8 cellular contexts compared by ENCODE assay signal in the genomic region with DNA sequence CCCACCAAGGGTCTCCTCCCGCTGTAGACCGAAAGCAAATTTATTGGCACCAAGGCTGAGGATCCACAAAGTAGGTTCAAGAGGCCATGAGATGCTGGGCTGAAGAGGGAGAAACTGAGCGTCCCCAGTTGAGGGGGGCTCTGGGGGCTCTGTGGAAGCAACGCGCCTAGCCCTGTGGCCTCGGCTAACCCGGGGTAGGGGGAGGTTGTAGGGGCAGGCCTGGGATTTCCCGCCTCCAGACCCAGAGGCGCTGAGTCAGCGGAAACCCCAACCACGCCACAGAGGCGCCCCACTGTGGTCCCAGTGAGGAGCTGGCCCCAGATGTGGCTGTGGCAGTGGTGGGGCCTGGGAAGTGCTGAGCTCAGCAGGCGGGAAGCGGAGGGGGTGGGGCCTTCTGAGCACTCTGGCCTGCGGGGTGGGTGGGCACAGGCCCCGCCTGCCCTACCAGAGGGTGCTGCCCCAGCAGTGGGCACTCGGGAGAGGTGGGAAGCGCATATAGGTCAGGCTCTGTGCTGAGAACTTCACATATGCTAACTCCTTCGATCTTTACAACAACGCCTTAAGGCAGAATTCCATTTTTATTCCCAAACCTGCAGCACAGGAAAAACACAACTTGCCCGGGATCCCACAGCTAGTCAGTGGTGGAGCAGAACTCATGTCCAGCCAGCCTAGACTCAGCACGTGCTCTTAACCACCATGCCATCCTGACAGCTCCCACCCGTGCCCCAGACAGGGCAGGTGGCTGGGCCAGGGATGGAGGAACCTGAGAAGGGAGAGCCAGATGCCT. TPM values are rescaled to one million over a fixed set of nuclear protein-coding genes. Genes with fewer than 3 reads are reported as not detected.
DNase-seq lines count a peak whose midpoint lies in the region; ATAC-seq, FAIRE-seq and TF ChIP-seq lines count a peak whose summit lies in the region.
"Had no signal": no experiment of that assay in that cellular context is flagged by ENCODE, and none has a peak within 500 bp of the region (broad histone marks: within the 10 kb centered on the region; RNA-seq: fewer than 3 reads in every experiment).

No MANE protein-coding gene starts in this region.

- H3K9me3 ChIP-seq in T-helper 17 cell (ENCODE audit: control insufficient read depth, low read length, poor library complexity, severe bottlenecking), result no peaks in the 10 kb centered on the region
- no peaks in the 10 kb centered on the region for H3K9me3 ChIP-seq in GM12878 (replicated peaks; ENCODE audit: control insufficient read depth, insufficient read depth, low read length)
- no peaks in the 10 kb centered on the region for H3K9me3 ChIP-seq in kidney (ENCODE audit: control insufficient read depth in 1 of 2, low read length in 2 of 2)

- in situ Hi-C loops in GM12878 (cut with MboI), result loop anchor here (5.0 kb wide), 1 partner anchor 38 kb away; no protein-coding TSS in a partner anchor

- 17% methylated on average over 23 of the region's 23 CpGs for WGBS in GM12878 (ENCODE audit: insufficient coverage, insufficient replicate concordance, low lambda C conversion rate, missing lambda C conversion rate)

- peak; percentile 79 for TF ChIP-seq RAD21 in GM12878 (IDR thresholded peaks at IDR 0.05; ENCODE audit: insufficient read depth, low read depth, low read length)

- H3K4me2 ChIP-seq in GM23338, result peak overlapping the region; percentile 92
- peak overlapping the region; percentile 52; the same call in 1 of the 2 replicates for H3K4me2 ChIP-seq in GM12878 (ENCODE audit: control insufficient read depth, insufficient read depth)

- H3K4me3 Mint-ChIP-seq in GM23338 (peak overlapping the region; percentile 73), T-helper 17 cell (peak overlapping the region; percentile 76)

- H3K9ac ChIP-seq in GM12878 (ENCODE audit: control insufficient read depth, insufficient read depth, low read length) (peak overlapping the region; percentile 54), kidney (ENCODE audit: low read length in 2 of 2) (no peak overlapping the region)

- H3K27me3 Mint-ChIP-seq in GM23338 (ENCODE audit: insufficient read depth, low read depth, poor library complexity), result peaks cover 31% of the 10 kb centered on the region
- H3K27me3 Mint-ChIP-seq in T-helper 17 cell, result peaks cover 39% of the 10 kb centered on the region

- H3K27ac ChIP-seq in GM23338 (ENCODE audit: low read depth), result peak overlapping the region; percentile 73
- H3K27ac ChIP-seq in GM12878 (ENCODE audit: control insufficient read depth, insufficient read depth), result peak overlapping the region; percentile 62
- H3K27ac ChIP-seq in kidney (ENCODE audit: low read depth in 2 of 2, low read length in 2 of 2), result peak overlapping the region in 1 of 2 donors; percentile 25

- H3K79me2 ChIP-seq in GM23338 (replicated peaks; ENCODE audit: insufficient read depth) (no peaks in the 10 kb centered on the region), GM12878 (ENCODE audit: control insufficient read depth, insufficient read depth, low read length) (no peaks in the 10 kb centered on the region)

- SMC1A ChIA-PET in GM12878 (lab: Charles Lee; ENCODE audit: uncharacterized antibody, unreplicated experiment), result interaction anchor here (0.9 to 6.6 kb wide), 14 partner anchors 26 to 293 kb away, joined by 3 to 51 read pairs (median 4); a partner anchor contains a TSS

- no peaks in the 10 kb centered on the region for H3K9me2 ChIP-seq in GM23338 (ENCODE audit: insufficient read depth)

- H3F3A ChIP-seq in GM23338 (replicated peaks; ENCODE audit: low read depth), result peaks cover 12% of the 10 kb centered on the region; the same call in 1 of the 2 replicates

- peak; percentile 88 for DNase-seq in GM23338 (ENCODE audit: low spot score)
- DNase-seq in T-helper 17 cell, result peak; percentile 22 to 47 (median 32)
- no peak for DNase-seq in GM12878 (ENCODE audit: low read depth, low spot score)
- peak; percentile 89 for DNase-seq in kidney
- DNase-seq in stimulated activated CD4-positive, alpha-beta T cell treated with anti-CD3 and anti-CD28 coated beads, Interleukin-4, amount 100 ng/mL, for 1 hour, result peak; percentile 59
- no peak for DNase-seq in NCI-H526 treated with DMSO at 0.1 percent for 48 hours (lab: John Stamatoyannopoulos, UW)

- POLR2A ChIA-PET in GM12878 (lab: Charles Lee), result interaction anchor here (0.5 to 2.0 kb wide), 6 partner anchors 17 to 84 kb away, joined by 3 to 9 read pairs (median 5); no protein-coding TSS in a partner anchor

- no peaks in the 10 kb centered on the region for H3K27me3 ChIP-seq in GM23338 (ENCODE audit: insufficient read depth)
- H3K27me3 ChIP-seq in GM12878 (replicated peaks in 1 of 2; ENCODE audit: control insufficient read depth in 2 of 2, insufficient read depth in 2 of 2, low read length in 1 of 2), result no peaks in the 10 kb centered on the region

- RAD21 ChIA-PET in GM12878 (lab: Charles Lee; ENCODE audit: unreplicated experiment), result interaction anchor here (0.6 to 2.9 kb wide), 17 partner anchors 9 to 230 kb away, joined by 3 to 53 read pairs (median 5); a partner anchor contains a TSS

- H3K4me1 ChIP-seq in GM23338 (ENCODE audit: insufficient read depth) (peaks cover 21% of the 10 kb centered on the region), GM12878 (ENCODE audit: control insufficient read depth, insufficient read depth, low read length) (peaks cover 45% of the 10 kb centered on the region), kidney (ENCODE audit: control insufficient read depth in 1 of 2, insufficient read depth in 1 of 2, low read depth in 1 of 2, low read length in 2 of 2) (peaks cover 0 to 13% of the 10 kb centered on the region in 2 donors)

- FAIRE-seq in GM12878 (lab: Jason Lieb, UNC) (no peak), kidney (lab: Jason Lieb, UNC) (no peak)
- FAIRE-seq: endometrium had no signal

- no peaks in the 10 kb centered on the region for H3K9me3 Mint-ChIP-seq in GM23338

- CTCF ChIA-PET in GM12878 (lab: Yijun Ruan, JAX), result interaction anchor here (0.6 to 6.5 kb wide), 29 partner anchors 10 to 310 kb away, joined by 3 to 83 read pairs (median 4); a partner anchor contains a TSS

- H3K4me1 Mint-ChIP-seq in GM23338 (peaks cover 47% of the 10 kb centered on the region), T-helper 17 cell (peaks cover 39% of the 10 kb centered on the region)

- H2AFZ ChIP-seq in GM23338 (peak overlapping the region; percentile 98), GM12878 (ENCODE audit: control insufficient read depth, low read depth, low read length) (peak overlapping the region; percentile 31)

- TF ChIP-seq POLR2A in GM12878 (IDR thresholded peaks at IDR 0.05; ENCODE audit: low read depth, low read length), result no peak

- H3K36me3 Mint-ChIP-seq in GM23338 (ENCODE audit: low read depth) (no peaks in the 10 kb centered on the region), T-helper 17 cell (ENCODE audit: low read depth) (peaks cover 4% of the 10 kb centered on the region)

- TF ChIP-seq CTCF in GM23338 (conservative IDR thresholded peaks at IDR 0.05; ENCODE audit: low read depth in 2 of 2), result peak in 1 of 2 experiments; percentile 51; a peak in 2 of 4 replicates
- TF ChIP-seq CTCF in GM12878 (IDR thresholded peaks at IDR 0.05 in 2 of 3, conservative IDR thresholded peaks at IDR 0.05 in 1 of 3; ENCODE audit: control insufficient read depth in 2 of 3, extremely low read depth in 1 of 3, insufficient read depth in 1 of 3, low read depth in 3 of 3, low read length in 3 of 3), result peak; percentile 32 to 78 (median 59); a peak in 5 of 6 replicates
- TF ChIP-seq CTCF in kidney (IDR thresholded peaks at IDR 0.05; ENCODE audit: borderline replicate concordance, extremely low read depth, insufficient read depth), result no peak

- ATAC-seq in GM23338 (peak; percentile 54), T-helper 17 cell (peak; percentile 91), GM12878 (peak; percentile 81), GM21737 (IDR thresholded peaks at IDR 0.05; ENCODE audit: unreplicated experiment) (no peak)

- peak overlapping the region; percentile 87 for H3K27ac Mint-ChIP-seq in GM23338
- H3K27ac Mint-ChIP-seq in T-helper 17 cell, result peak overlapping the region; percentile 56

- peak overlapping the region; percentile 77 for H3K4me3 ChIP-seq in GM23338
- H3K4me3 ChIP-seq in GM12878, result peak overlapping the region; percentile 2; the same call in 1 of the 2 replicates
- H3K4me3 ChIP-seq in kidney (ENCODE audit: low read length in 2 of 2), result no peak overlapping the region

- intact Hi-C loops in GM12878 (cut with micrococcal nuclease; ENCODE audit: unreplicated experiment) (loop anchor here (5.0 kb wide), 1 partner anchor 143 kb away; no protein-coding TSS in a partner anchor), kidney (cut with DNase I) (no loop called here)

- no TSS peak for BruUV-seq in GM12878 (replicated peaks; lab: Mats Ljungman, UMichigan)

- H4K20me1 ChIP-seq in GM23338 (replicated peaks; ENCODE audit: insufficient read depth) (no peaks in the 10 kb centered on the region), GM12878 (ENCODE audit: control insufficient read depth, insufficient read depth) (no peaks in the 10 kb centered on the region)

- no peak for TF ChIP-seq EP300 in GM12878 (IDR thresholded peaks at IDR 0.05; ENCODE audit: borderline replicate concordance in 1 of 2, control insufficient read depth in 1 of 2, low read depth in 2 of 2, low read length in 2 of 2)

- H3K36me3 ChIP-seq in GM23338 (ENCODE audit: insufficient read depth) (no peaks in the 10 kb centered on the region), GM12878 (ENCODE audit: control insufficient read depth in 2 of 2, insufficient read depth in 2 of 2, low read length in 1 of 2) (no peaks in the 10 kb centered on the region), kidney (ENCODE audit: control insufficient read depth in 1 of 2, insufficient read depth in 2 of 2, low read length in 2 of 2) (no peaks in the 10 kb centered on the region)

RNA-seq across cellular contexts. Expression of a gene that starts 1.5 kb away (rescaled TPM):
- total RNA-seq in GM23338 (2014; rRNA removed; shearing (Covaris generic)), result 13.2 and 15.7 TPM in 2 replicates
- polyA plus RNA-seq in GM23338 (2016; fragmentation: Nextera tagmentation; extraction: Ambion mirVana) (3.4 and 4.2 TPM in 2 replicates), GM12878 (2011; rRNA removed) (2.0 and 3.1 TPM in 2 replicates), GM12878 (2014; fragmentation: Illumina TruSeq; extraction: Trizol) (0.40 and 0.65 TPM in 2 replicates), GM12878 (2014; fragmentation: Nextera tagmentation; extraction: Ambion mirVana) (under 1 TPM; 0.02 to 0.04 TPM), GM12878 (2014; rRNA removed) (1.5 and 1.6 TPM in 2 replicates), GM12878 (2016; fragmentation: Nextera tagmentation; extraction: Ambion mirVana) (under 1 TPM; 0.14 to 0.56 TPM), kidney (ENCODE audit: insufficient read depth, low read depth, low replicate concordance) (9.2 TPM)
- total RNA-seq in T-helper 17 cell (not detected), GM12878 (2014; rRNA removed) (0.60 and 0.79 TPM in 2 replicates), GM12878 (2014; rRNA removed; fragmentation: Illumina TruSeq; extraction: Trizol) (0.63 and 0.92 TPM in 2 replicates), GM12878 (2021) (3.7 and 3.9 TPM in 2 replicates), kidney (29.0 TPM)
- total RNA-seq in GM12878 (2013; cell fraction: nucleolus; rRNA removed), result 6.3 and 9.6 TPM in 2 replicates
- polyA plus RNA-seq in GM12878 (2011; ENCODE audit: low read depth), result 0.12 TPM
- polyA plus RNA-seq in GM12878 (2011; cell fraction: cytosol; rRNA removed), result 2.2 and 3.6 TPM in 2 replicates
- polyA plus RNA-seq in GM12878 (2011; cell fraction: nucleus; rRNA removed), result 30.0 and 30.6 TPM in 2 replicates
- polyA plus RNA-seq in GM12878 (2012), result 1.1 and 1.4 TPM in 2 replicates
- polyA minus RNA-seq in GM12878 (2011; rRNA and poly(A)+ RNA removed), result 2.1 and 4.5 TPM in 2 replicates
- polyA minus RNA-seq in GM12878 (2011; cell fraction: cytosol; rRNA and poly(A)+ RNA removed), result 0.73 and 1.1 TPM in 2 replicates
- 6.5 and 7.7 TPM in 2 replicates for polyA minus RNA-seq in GM12878 (2011; cell fraction: nucleus; rRNA and poly(A)+ RNA removed)

RNA-seq across cellular contexts. Expression of a gene that starts 58.9 kb away (rescaled TPM):
- total RNA-seq in GM23338 (2014; rRNA removed; shearing (Covaris generic)), result 20.9 and 27.8 TPM in 2 replicates
- polyA plus RNA-seq in GM23338 (2016; fragmentation: Nextera tagmentation; extraction: Ambion mirVana) (7.9 and 8.0 TPM in 2 replicates), GM12878 (2011; rRNA removed) (0.13 and 0.20 TPM in 2 replicates), GM12878 (2014; fragmentation: Illumina TruSeq; extraction: Trizol) (not detected in 2 replicates), GM12878 (2014; fragmentation: Nextera tagmentation; extraction: Ambion mirVana) (not detected), GM12878 (2014; rRNA removed) (0.06 and 0.18 TPM in 2 replicates), GM12878 (2016; fragmentation: Nextera tagmentation; extraction: Ambion mirVana) (under 1 TPM in 1 of 2 experiments, not detected in 1; 0.11 TPM), kidney (ENCODE audit: insufficient read depth, low read depth, low replicate concordance) (5.3 TPM)
- total RNA-seq in T-helper 17 cell (1 to 10 TPM; 1.0 to 1.4 TPM), GM12878 (2014; rRNA removed) (0.11 TPM in 2 replicates), GM12878 (2014; rRNA removed; fragmentation: Illumina TruSeq; extraction: Trizol) (0.18 TPM in 1 of 2 replicates, not detected in the other), GM12878 (2021) (0.27 and 0.33 TPM in 2 replicates), kidney (3.2 TPM)
- 0.91 and 1.6 TPM in 2 replicates for total RNA-seq in GM12878 (2013; cell fraction: nucleolus; rRNA removed)
- polyA plus RNA-seq in GM12878 (2011; ENCODE audit: low read depth), result not detected
- polyA plus RNA-seq in GM12878 (2011; cell fraction: cytosol; rRNA removed), result 0.42 and 0.43 TPM in 2 replicates
- 3.0 and 3.2 TPM in 2 replicates for polyA plus RNA-seq in GM12878 (2011; cell fraction: nucleus; rRNA removed)
- 0.09 and 0.18 TPM in 2 replicates for polyA plus RNA-seq in GM12878 (2012)
- 0.22 and 0.26 TPM in 2 replicates for polyA minus RNA-seq in GM12878 (2011; rRNA and poly(A)+ RNA removed)
- not detected in 2 replicates for polyA minus RNA-seq in GM12878 (2011; cell fraction: cytosol; rRNA and poly(A)+ RNA removed)
- 0.29 and 0.48 TPM in 2 replicates for polyA minus RNA-seq in GM12878 (2011; cell fraction: nucleus; rRNA and poly(A)+ RNA removed)

Comparison
In these comparisons a context has a peak if more than half of its experiments do, and no peak if none do; other contexts are left out.
1. DNase-seq: peak in GM23338 (single experiment), T-helper 17 cell (3 of 3), kidney (single experiment) and stimulated activated CD4-positive, alpha-beta T cell treated with anti-CD3 and anti-CD28 coated beads, Interleukin-4, amount 100 ng/mL, for 1 hour (single experiment); none in GM12878 (single experiment) and NCI-H526 treated with DMSO at 0.1 percent for 48 hours (single experiment).
2. H3K4me3 ChIP-seq: peak in GM23338 (single experiment) and GM12878 (single experiment); none in kidney (0 of 2).